In genomic region chr1:12610305-12610935, GRCh38 we compare ENCODE assay signal across 1 cellular context.
TF ChIP-seq lines count a peak whose summit lies in the region.

No MANE protein-coding gene starts in this region.

TF ChIP-seq in IMR-90, 13 proteins besides CTCF, POLR2A, EP300 and RAD21:
- TF ChIP-seq ELK1 (IDR thresholded peaks at IDR 0.05; ENCODE audit: borderline replicate concordance, low read depth, low read length) (no peak), CEBPB (IDR thresholded peaks at IDR 0.05; ENCODE audit: low read depth, low read length) (peak; percentile 81), MAZ (IDR thresholded peaks at IDR 0.05; ENCODE audit: borderline replicate concordance, low read depth, low read length) (no peak)
